In genomic region chr1:20486457-20487235, GRCh38 we compare ENCODE assay signal across 1 cellular context.
TF ChIP-seq lines count a peak whose summit lies in the region.

No MANE protein-coding gene starts in this region.

TF ChIP-seq in HepG2, 621 proteins besides CTCF, POLR2A, EP300 and RAD21 (continued from another document and continues in another):
- TF ChIP-seq RERE (CRISPR knock-in tag; IDR thresholded peaks at IDR 0.05; ENCODE audit: low read depth) = peak; percentile 40
- peak; percentile 90 for TF ChIP-seq SPEN (CRISPR knock-in tag; IDR thresholded peaks at IDR 0.05; ENCODE audit: low read depth)
- no peak for TF ChIP-seq SNRNP70 (IDR thresholded peaks at IDR 0.05; ENCODE audit: low read depth, low read length)
- TF ChIP-seq CBX5 (CRISPR knock-in tag; IDR thresholded peaks at IDR 0.05; ENCODE audit: borderline replicate concordance) = no peak; the same call in 1 of the 2 replicates
- TF ChIP-seq ZNF446 (CRISPR knock-in tag; IDR thresholded peaks at IDR 0.05) = no peak; the same call in 1 of the 2 replicates
- TF ChIP-seq IKZF5 (CRISPR knock-in tag; IDR thresholded peaks at IDR 0.05) = peak; percentile 76
- 0 out of 2 replicates have a peak, but pooled peaks have one; percentile 16 for TF ChIP-seq STAT5B (CRISPR knock-in tag; IDR thresholded peaks at IDR 0.05)
- no peak for TF ChIP-seq PHF5A (CRISPR knock-in tag; IDR thresholded peaks at IDR 0.05; ENCODE audit: low read depth, unreplicated experiment)
- TF ChIP-seq SIX4 (CRISPR knock-in tag; IDR thresholded peaks at IDR 0.05) = no peak
- no peak for TF ChIP-seq ATF4 (CRISPR knock-in tag; IDR thresholded peaks at IDR 0.05)
- TF ChIP-seq CENPT (CRISPR knock-in tag; IDR thresholded peaks at IDR 0.05; ENCODE audit: low read depth) = no peak
- TF ChIP-seq, protein P1, sequence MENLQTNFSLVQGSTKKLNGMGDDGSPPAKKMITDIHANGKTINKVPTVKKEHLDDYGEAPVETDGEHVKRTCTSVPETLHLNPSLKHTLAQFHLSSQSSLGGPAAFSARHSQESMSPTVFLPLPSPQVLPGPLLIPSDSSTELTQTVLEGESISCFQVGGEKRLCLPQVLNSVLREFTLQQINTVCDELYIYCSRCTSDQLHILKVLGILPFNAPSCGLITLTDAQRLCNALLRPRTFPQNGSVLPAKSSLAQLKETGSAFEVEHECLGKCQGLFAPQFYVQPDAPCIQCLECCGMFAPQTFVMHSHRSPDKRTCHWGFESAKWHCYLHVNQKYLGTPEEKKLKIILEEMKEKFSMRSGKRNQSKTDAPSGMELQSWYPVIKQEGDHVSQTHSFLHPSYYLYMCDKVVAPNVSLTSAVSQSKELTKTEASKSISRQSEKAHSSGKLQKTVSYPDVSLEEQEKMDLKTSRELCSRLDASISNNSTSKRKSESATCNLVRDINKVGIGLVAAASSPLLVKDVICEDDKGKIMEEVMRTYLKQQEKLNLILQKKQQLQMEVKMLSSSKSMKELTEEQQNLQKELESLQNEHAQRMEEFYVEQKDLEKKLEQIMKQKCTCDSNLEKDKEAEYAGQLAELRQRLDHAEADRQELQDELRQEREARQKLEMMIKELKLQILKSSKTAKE (CRISPR knock-in tag; IDR thresholded peaks at IDR 0.05; ENCODE audit: borderline replicate concordance) = no peak
- TF ChIP-seq, protein P2, sequence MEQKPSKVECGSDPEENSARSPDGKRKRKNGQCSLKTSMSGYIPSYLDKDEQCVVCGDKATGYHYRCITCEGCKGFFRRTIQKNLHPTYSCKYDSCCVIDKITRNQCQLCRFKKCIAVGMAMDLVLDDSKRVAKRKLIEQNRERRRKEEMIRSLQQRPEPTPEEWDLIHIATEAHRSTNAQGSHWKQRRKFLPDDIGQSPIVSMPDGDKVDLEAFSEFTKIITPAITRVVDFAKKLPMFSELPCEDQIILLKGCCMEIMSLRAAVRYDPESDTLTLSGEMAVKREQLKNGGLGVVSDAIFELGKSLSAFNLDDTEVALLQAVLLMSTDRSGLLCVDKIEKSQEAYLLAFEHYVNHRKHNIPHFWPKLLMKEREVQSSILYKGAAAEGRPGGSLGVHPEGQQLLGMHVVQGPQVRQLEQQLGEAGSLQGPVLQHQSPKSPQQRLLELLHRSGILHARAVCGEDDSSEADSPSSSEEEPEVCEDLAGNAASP (CRISPR knock-in tag; IDR thresholded peaks at IDR 0.05; ENCODE audit: borderline replicate concordance) = no peak
- no peak for TF ChIP-seq ZNF569 (CRISPR knock-in tag; IDR thresholded peaks at IDR 0.05; ENCODE audit: borderline replicate concordance)
- TF ChIP-seq TAF15 (IDR thresholded peaks at IDR 0.05; ENCODE audit: low read depth, low read length, poor library complexity, severe bottlenecking) = peak; percentile 29
- peak; percentile 87 for TF ChIP-seq ISL2 (CRISPR knock-in tag; IDR thresholded peaks at IDR 0.05)
- TF ChIP-seq ZNF83 (CRISPR knock-in tag; IDR thresholded peaks at IDR 0.05; ENCODE audit: borderline replicate concordance) = no peak
- no peak for TF ChIP-seq HOXA7 (CRISPR knock-in tag; IDR thresholded peaks at IDR 0.05)
- peak; percentile 48; the same call in 1 of the 2 replicates for TF ChIP-seq MAF1 (CRISPR knock-in tag; IDR thresholded peaks at IDR 0.05; ENCODE audit: borderline replicate concordance)
- TF ChIP-seq ZNF354B (CRISPR knock-in tag; IDR thresholded peaks at IDR 0.05) = peak; percentile 37; the same call in 1 of the 2 replicates
- TF ChIP-seq, protein P3, sequence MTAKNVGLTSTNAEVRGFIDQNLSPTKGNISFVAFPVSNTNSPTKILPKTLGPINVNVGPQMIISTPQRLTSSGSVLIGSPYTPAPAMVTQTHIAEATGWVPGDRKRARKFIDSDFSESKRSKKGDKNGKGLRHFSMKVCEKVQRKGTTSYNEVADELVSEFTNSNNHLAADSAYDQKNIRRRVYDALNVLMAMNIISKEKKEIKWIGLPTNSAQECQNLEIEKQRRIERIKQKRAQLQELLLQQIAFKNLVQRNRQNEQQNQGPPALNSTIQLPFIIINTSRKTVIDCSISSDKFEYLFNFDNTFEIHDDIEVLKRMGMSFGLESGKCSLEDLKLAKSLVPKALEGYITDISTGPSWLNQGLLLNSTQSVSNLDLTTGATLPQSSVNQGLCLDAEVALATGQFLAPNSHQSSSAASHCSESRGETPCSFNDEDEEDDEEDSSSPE (CRISPR knock-in tag; IDR thresholded peaks at IDR 0.05) = peak; percentile 52
- TF ChIP-seq ZNF746 (CRISPR knock-in tag; IDR thresholded peaks at IDR 0.05) = peak; percentile 97
- TF ChIP-seq ZNF777 (CRISPR knock-in tag; IDR thresholded peaks at IDR 0.05) = peak; percentile 73
- TF ChIP-seq, protein P4, sequence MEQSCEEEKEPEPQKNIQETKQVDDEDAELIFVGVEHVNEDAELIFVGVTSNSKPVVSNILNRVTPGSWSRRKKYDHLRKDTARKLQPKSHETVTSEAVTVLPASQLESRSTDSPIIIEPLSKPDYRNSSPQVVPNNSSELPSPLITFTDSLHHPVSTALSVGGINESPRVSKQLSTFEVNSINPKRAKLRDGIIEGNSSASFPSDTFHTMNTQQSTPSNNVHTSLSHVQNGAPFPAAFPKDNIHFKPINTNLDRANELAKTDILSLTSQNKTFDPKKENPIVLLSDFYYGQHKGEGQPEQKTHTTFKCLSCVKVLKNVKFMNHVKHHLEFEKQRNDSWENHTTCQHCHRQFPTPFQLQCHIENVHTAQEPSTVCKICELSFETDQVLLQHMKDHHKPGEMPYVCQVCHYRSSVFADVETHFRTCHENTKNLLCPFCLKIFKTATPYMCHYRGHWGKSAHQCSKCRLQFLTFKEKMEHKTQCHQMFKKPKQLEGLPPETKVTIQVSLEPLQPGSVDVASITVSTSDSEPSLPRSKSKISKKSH (CRISPR knock-in tag; IDR thresholded peaks at IDR 0.05; ENCODE audit: borderline replicate concordance) = peak; percentile 82; the same call in 1 of the 2 replicates
- TF ChIP-seq SAFB2 (CRISPR knock-in tag; IDR thresholded peaks at IDR 0.05; ENCODE audit: borderline replicate concordance, low read depth) = no peak; the same call in 1 of the 2 replicates
- TF ChIP-seq SMAD1 (CRISPR knock-in tag; IDR thresholded peaks at IDR 0.05; ENCODE audit: borderline replicate concordance, low read depth) = no peak
- no peak for TF ChIP-seq SOX13 (IDR thresholded peaks at IDR 0.05)
- peak in 1 of 2 experiments; percentile 54; a peak in 2 of 4 replicates for TF ChIP-seq SOX13 (CRISPR knock-in tag; conservative IDR thresholded peaks at IDR 0.05 in 1 of 2, IDR thresholded peaks at IDR 0.05 in 1 of 2)
- TF ChIP-seq ONECUT2 (CRISPR knock-in tag; IDR thresholded peaks at IDR 0.05) = no peak
- TF ChIP-seq ZMYM2 (CRISPR knock-in tag; IDR thresholded peaks at IDR 0.05) = 0 out of 2 replicates have a peak, but pooled peaks have one; percentile 52
- TF ChIP-seq ZNF672 (CRISPR knock-in tag; IDR thresholded peaks at IDR 0.05) = no peak
- no peak; the same call in 1 of the 2 replicates for TF ChIP-seq ZNF124 (CRISPR knock-in tag; IDR thresholded peaks at IDR 0.05)
- peak; percentile 43; the same call in 1 of the 2 replicates for TF ChIP-seq PITX1 (CRISPR knock-in tag; IDR thresholded peaks at IDR 0.05)
- no peak for TF ChIP-seq FOSL1 (CRISPR knock-in tag; IDR thresholded peaks at IDR 0.05; ENCODE audit: borderline replicate concordance)
- no peak for TF ChIP-seq MLXIP (CRISPR knock-in tag; IDR thresholded peaks at IDR 0.05; ENCODE audit: borderline replicate concordance)
- peak; percentile 49; the same call in 1 of the 2 replicates for TF ChIP-seq ZNF34 (CRISPR knock-in tag; IDR thresholded peaks at IDR 0.05; ENCODE audit: borderline replicate concordance)
- no peak; the same call in 1 of the 2 replicates for TF ChIP-seq ETV6 (CRISPR knock-in tag; conservative IDR thresholded peaks at IDR 0.05)
- peak; percentile 80; the same call in 1 of the 2 replicates for TF ChIP-seq RNF2 (conservative IDR thresholded peaks at IDR 0.05; ENCODE audit: low read depth)
- 0 out of 2 replicates have a peak, but pooled peaks have one; percentile 61 for TF ChIP-seq CAMTA2 (CRISPR knock-in tag; IDR thresholded peaks at IDR 0.05; ENCODE audit: borderline replicate concordance)
- TF ChIP-seq, protein P5, sequence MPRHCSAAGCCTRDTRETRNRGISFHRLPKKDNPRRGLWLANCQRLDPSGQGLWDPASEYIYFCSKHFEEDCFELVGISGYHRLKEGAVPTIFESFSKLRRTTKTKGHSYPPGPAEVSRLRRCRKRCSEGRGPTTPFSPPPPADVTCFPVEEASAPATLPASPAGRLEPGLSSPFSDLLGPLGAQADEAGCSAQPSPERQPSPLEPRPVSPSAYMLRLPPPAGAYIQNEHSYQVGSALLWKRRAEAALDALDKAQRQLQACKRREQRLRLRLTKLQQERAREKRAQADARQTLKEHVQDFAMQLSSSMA (CRISPR knock-in tag; IDR thresholded peaks at IDR 0.05) = no peak
- no peak for TF ChIP-seq ZNF276 (CRISPR knock-in tag; IDR thresholded peaks at IDR 0.05; ENCODE audit: low read depth)
- no peak for TF ChIP-seq FOXJ3 (CRISPR knock-in tag; IDR thresholded peaks at IDR 0.05; ENCODE audit: borderline replicate concordance)
